23 cellular contexts compared by ENCODE assay signal in genomic region chr16:23515881-23516280, GRCh38. TPM values are rescaled to one million over a fixed set of nuclear protein-coding genes. Genes with fewer than 3 reads are reported as not detected.
DNase-seq lines count a peak whose midpoint lies in the region; ATAC-seq lines count a peak whose summit lies in the region.
"Had no signal": no experiment of that assay in that cellular context is flagged by ENCODE, and none has a peak within 500 bp of the region (broad histone marks: within the 10 kb centered on the region; RNA-seq: fewer than 3 reads in every experiment).

No MANE protein-coding gene starts in this region.

- no peak for ATAC-seq in activated CD8-positive, alpha-beta T cell treated with anti-CD3 and anti-CD28 coated beads, Interleukin-2, amount 10 ng/mL, durations not matched to agents 7 days and 5 days
- no peak for ATAC-seq in stimulated activated naive B cell treated with anti-CD40 and anti-IgM and Interleukin-4, amounts not matched to agents 10 μg/mL and 1 μg/mL and 100 μg/mL, for 72 hours (replicated peaks)
- no peak for ATAC-seq in esophagus mucosa
- ATAC-seq: left lobe of liver had no signal

- H3K4me3 Mint-ChIP-seq in activated naive CD4-positive, alpha-beta T cell treated with anti-CD3 and anti-CD28 coated beads, Interleukin-2, amount 50 U/mL, for 24 hours = peak overlapping the region; percentile 11
- peak overlapping the region in 1 of 4 donors; percentile 48 for H3K4me3 Mint-ChIP-seq in IgD-negative memory B cell
- H3K4me3 Mint-ChIP-seq in activated CD8-positive, alpha-beta T cell treated with anti-CD3 and anti-CD28 coated beads, Interleukin-2, amount 10 ng/mL, durations not matched to agents 7 days and 5 days = no peak overlapping the region
- no peak overlapping the region for H3K4me3 Mint-ChIP-seq in stimulated activated naive B cell treated with anti-CD40 and anti-IgM and Interleukin-4, amounts not matched to agents 10 μg/mL and 1 μg/mL and 100 μg/mL, for 72 hours
- H3K4me3 Mint-ChIP-seq: stimulated activated naive CD8-positive, alpha-beta T cell treated with anti-CD3 and anti-CD28 coated beads, Interleukin-15, Interleukin-2, amounts not matched to agents 100 ng/mL and 50 ng/mL, for 24 hours had no signal

- no peaks in the 10 kb centered on the region for H3K27me3 Mint-ChIP-seq in activated naive CD4-positive, alpha-beta T cell treated with anti-CD3 and anti-CD28 coated beads, Interleukin-2, amount 50 U/mL, for 24 hours
- peaks cover 2% of the 10 kb centered on the region for H3K27me3 Mint-ChIP-seq in IgD-negative memory B cell
- H3K27me3 Mint-ChIP-seq in activated CD8-positive, alpha-beta T cell treated with anti-CD3 and anti-CD28 coated beads, Interleukin-2, amount 10 ng/mL, durations not matched to agents 7 days and 5 days (ENCODE audit: low read depth) = no peaks in the 10 kb centered on the region
- H3K27me3 Mint-ChIP-seq in stimulated activated naive B cell treated with anti-CD40 and anti-IgM and Interleukin-4, amounts not matched to agents 10 μg/mL and 1 μg/mL and 100 μg/mL, for 72 hours = no peaks in the 10 kb centered on the region
- H3K27me3 Mint-ChIP-seq: memory B cell; stimulated activated naive CD8-positive, alpha-beta T cell treated with anti-CD3 and anti-CD28 coated beads, Interleukin-15, Interleukin-2, amounts not matched to agents 100 ng/mL and 50 ng/mL, for 24 hours had no signal

- POLR2A ChIA-PET in activated CD8-positive, alpha-beta T cell treated with anti-CD3 and anti-CD28 coated beads, Interleukin-2, amount 10 ng/mL, durations not matched to agents 7 days and 5 days (lab: Charles Lee) = interaction anchor here (0.6 to 1.7 kb wide), 2 partner anchors 12 to 62 kb away, joined by 3 to 5 read pairs; no protein-coding TSS in a partner anchor

- peaks cover 2% of the 10 kb centered on the region for H3K36me3 Mint-ChIP-seq in activated naive CD4-positive, alpha-beta T cell treated with anti-CD3 and anti-CD28 coated beads, Interleukin-2, amount 50 U/mL, for 24 hours
- H3K36me3 Mint-ChIP-seq in IgD-negative memory B cell = no peaks in the 10 kb centered on the region
- peaks cover 35% of the 10 kb centered on the region for H3K36me3 Mint-ChIP-seq in activated CD8-positive, alpha-beta T cell treated with anti-CD3 and anti-CD28 coated beads, Interleukin-2, amount 10 ng/mL, durations not matched to agents 7 days and 5 days (ENCODE audit: low read depth)
- H3K36me3 Mint-ChIP-seq in stimulated activated naive B cell treated with anti-CD40 and anti-IgM and Interleukin-4, amounts not matched to agents 10 μg/mL and 1 μg/mL and 100 μg/mL, for 72 hours = peaks cover 17 to 41% of the 10 kb centered on the region in 2 donors

- H3K4me1 Mint-ChIP-seq in activated naive CD4-positive, alpha-beta T cell treated with anti-CD3 and anti-CD28 coated beads, Interleukin-2, amount 50 U/mL, for 24 hours = peaks cover 21% of the 10 kb centered on the region
- H3K4me1 Mint-ChIP-seq in IgD-negative memory B cell = peaks cover 29 to 41% (median 39%) of the 10 kb centered on the region in 3 donors
- peaks cover 73% of the 10 kb centered on the region for H3K4me1 Mint-ChIP-seq in activated CD8-positive, alpha-beta T cell treated with anti-CD3 and anti-CD28 coated beads, Interleukin-2, amount 10 ng/mL, durations not matched to agents 7 days and 5 days (ENCODE audit: low read depth)
- H3K4me1 Mint-ChIP-seq in stimulated activated naive B cell treated with anti-CD40 and anti-IgM and Interleukin-4, amounts not matched to agents 10 μg/mL and 1 μg/mL and 100 μg/mL, for 72 hours = peaks cover 27 to 65% of the 10 kb centered on the region in 2 donors

- no peak for DNase-seq in activated naive CD4-positive, alpha-beta T cell treated with Interleukin-2 at 50 U/mL for 16 hours
- no peak for DNase-seq in activated CD8-positive, alpha-beta T cell treated with anti-CD3 and anti-CD28 coated beads, Interleukin-2, amount 10 ng/mL, durations not matched to agents 7 days and 5 days
- no peak for DNase-seq in stimulated activated naive B cell treated with anti-CD40 and anti-IgM and Interleukin-4, amounts not matched to agents 10 μg/mL and 1 μg/mL and 100 μg/mL, for 72 hours
- DNase-seq in NCI-H146 (lab: John Stamatoyannopoulos, UW) = no peak
- DNase-seq: activated CD4-positive, alpha-beta T cell treated with anti-CD3 and anti-CD28 coated beads, Interleukin-2, amount 50 U/mL, for 48 hours; activated effector memory CD4-positive, alpha-beta T cell treated with Interleukin-2 at 50 U/mL for 16 hours; AML-193; caudate nucleus; cortex of kidney; DMS153; erythroblast; glutamatergic neuron; GOT3; NCI-H2107; NCI-H345; Peyer's patch; SHP77 treated with DMSO at 0.1 percent for 48 hours had no signal

- H3K9me3 Mint-ChIP-seq in activated naive CD4-positive, alpha-beta T cell treated with anti-CD3 and anti-CD28 coated beads, Interleukin-2, amount 50 U/mL, for 24 hours = no peaks in the 10 kb centered on the region
- no peaks in the 10 kb centered on the region for H3K9me3 Mint-ChIP-seq in IgD-negative memory B cell
- no peaks in the 10 kb centered on the region for H3K9me3 Mint-ChIP-seq in activated CD8-positive, alpha-beta T cell treated with anti-CD3 and anti-CD28 coated beads, Interleukin-2, amount 10 ng/mL, durations not matched to agents 7 days and 5 days (ENCODE audit: insufficient read depth)
- H3K9me3 Mint-ChIP-seq in stimulated activated naive B cell treated with anti-CD40 and anti-IgM and Interleukin-4, amounts not matched to agents 10 μg/mL and 1 μg/mL and 100 μg/mL, for 72 hours = peaks cover 3 to 5% of the 10 kb centered on the region in 2 donors
- H3K9me3 Mint-ChIP-seq: memory B cell; stimulated activated naive CD8-positive, alpha-beta T cell treated with anti-CD3 and anti-CD28 coated beads, Interleukin-15, Interleukin-2, amounts not matched to agents 100 ng/mL and 50 ng/mL, for 24 hours had no signal

- H3K27ac Mint-ChIP-seq in activated naive CD4-positive, alpha-beta T cell treated with anti-CD3 and anti-CD28 coated beads, Interleukin-2, amount 50 U/mL, for 24 hours = no peak overlapping the region
- H3K27ac Mint-ChIP-seq in IgD-negative memory B cell = peak overlapping the region; percentile 67 to 88 (median 83)
- peak overlapping the region; percentile 80 for H3K27ac Mint-ChIP-seq in activated CD8-positive, alpha-beta T cell treated with anti-CD3 and anti-CD28 coated beads, Interleukin-2, amount 10 ng/mL, durations not matched to agents 7 days and 5 days
- peak overlapping the region; percentile 65 for H3K27ac Mint-ChIP-seq in stimulated activated naive B cell treated with anti-CD40 and anti-IgM and Interleukin-4, amounts not matched to agents 10 μg/mL and 1 μg/mL and 100 μg/mL, for 72 hours

- CTCF ChIA-PET in activated CD8-positive, alpha-beta T cell treated with anti-CD3 and anti-CD28 coated beads, Interleukin-2, amount 10 ng/mL, durations not matched to agents 7 days and 5 days (lab: Charles Lee) = interaction anchor here (0.7 to 1.5 kb wide), 3 partner anchors 14 to 80 kb away, joined by 3 to 4 read pairs (median 3); no protein-coding TSS in a partner anchor

RNA-seq across cellular contexts. Expression of gene GGA2, which starts 5.6 kb away (rescaled TPM):
- 219 TPM for polyA plus RNA-seq in IgD-negative memory B cell
- total RNA-seq in activated CD8-positive, alpha-beta T cell treated with anti-CD3 and anti-CD28 coated beads, Interleukin-2, amount 10 ng/mL, durations not matched to agents 7 days and 5 days = 100 to 1,000 TPM; 111 to 118 TPM
- total RNA-seq in esophagus mucosa = 24.6 TPM

RNA-seq across cellular contexts. Expression of gene EARS2, which starts 41.3 kb away (rescaled TPM):
- polyA plus RNA-seq in IgD-negative memory B cell = 14.4 TPM
- 10 to 100 TPM; 16.3 to 16.4 TPM for total RNA-seq in activated CD8-positive, alpha-beta T cell treated with anti-CD3 and anti-CD28 coated beads, Interleukin-2, amount 10 ng/mL, durations not matched to agents 7 days and 5 days
- total RNA-seq in esophagus mucosa = 13.5 TPM

RNA-seq across cellular contexts. Expression of gene UBFD1, which starts 41.6 kb away (rescaled TPM):
- polyA plus RNA-seq in IgD-negative memory B cell = 12.4 TPM
- 10 to 100 TPM; 40.2 to 46.3 TPM for total RNA-seq in activated CD8-positive, alpha-beta T cell treated with anti-CD3 and anti-CD28 coated beads, Interleukin-2, amount 10 ng/mL, durations not matched to agents 7 days and 5 days
- 27.3 TPM for total RNA-seq in esophagus mucosa
